9 cellular contexts compared by ENCODE assay signal in genomic region chr1:197912739-197913494, GRCh38. TPM values are rescaled to one million over a fixed set of nuclear protein-coding genes. Genes with fewer than 3 reads are reported as not detected.
DNase-seq lines count a peak whose midpoint lies in the region; ATAC-seq and TF ChIP-seq lines count a peak whose summit lies in the region.
"Had no signal": no experiment of that assay in that cellular context is flagged by ENCODE, and none has a peak within 500 bp of the region (broad histone marks: within the 10 kb centered on the region; RNA-seq: fewer than 3 reads in every experiment).

No MANE protein-coding gene starts in this region.

- CTCF ChIA-PET in RWPE1 (lab: Yijun Ruan, JAX) = interaction anchor here (0.7 to 1.0 kb wide), 3 partner anchors 11 to 966 kb away, joined by 3 to 4 read pairs (median 3); no protein-coding TSS in a partner anchor

- peaks cover 10 to 27% of the 10 kb centered on the region in 2 donors for H3K36me3 Mint-ChIP-seq in CD14-positive monocyte
- H3K36me3 Mint-ChIP-seq in GM23338 (ENCODE audit: low read depth) = no peaks in the 10 kb centered on the region
- no peaks in the 10 kb centered on the region for H3K36me3 Mint-ChIP-seq in brain
- H3K36me3 Mint-ChIP-seq in naive thymus-derived CD8-positive, alpha-beta T cell = peaks cover 0 to 9% (median 0%) of the 10 kb centered on the region in 3 donors

- H3K9me3 ChIP-seq in SJCRH30 (replicated peaks) = no peaks in the 10 kb centered on the region

- peaks cover 0 to 40% (median 27%) of the 10 kb centered on the region in 7 donors for H3K9me3 Mint-ChIP-seq in CD14-positive monocyte
- peaks cover 2% of the 10 kb centered on the region for H3K9me3 Mint-ChIP-seq in GM23338
- H3K9me3 Mint-ChIP-seq in brain = peaks cover 0 to 6% (median 0%) of the 10 kb centered on the region in 5 experiments
- H3K9me3 Mint-ChIP-seq in naive thymus-derived CD8-positive, alpha-beta T cell = peaks cover 0 to 6% (median 0%) of the 10 kb centered on the region in 9 donors

- ATAC-seq in GM23338 = peak; percentile 2
- ATAC-seq in naive thymus-derived CD8-positive, alpha-beta T cell = no peak

- peaks cover 17% of the 10 kb centered on the region for H4K20me1 ChIP-seq in GM23338 (replicated peaks; ENCODE audit: insufficient read depth)

- H3K4me2 ChIP-seq in GM23338 = peak overlapping the region; percentile 92

- H3K27me3 ChIP-seq in GM23338 (ENCODE audit: insufficient read depth) (peaks cover 100% of the 10 kb centered on the region), SJCRH30 (no peaks in the 10 kb centered on the region)

- H3K27ac Mint-ChIP-seq in CD14-positive monocyte (no peak overlapping the region), GM23338 (no peak overlapping the region), brain (peak overlapping the region in 3 of 5 experiments; percentile 63 to 96 (median 69))
- H3K27ac Mint-ChIP-seq in naive thymus-derived CD8-positive, alpha-beta T cell = no peak overlapping the region

- H2AFZ ChIP-seq in GM23338 = peak overlapping the region; percentile 81; the same call in 1 of the 2 replicates

- DNase-seq in CD14-positive monocyte (ENCODE audit: low spot score) (no peak), GM23338 (ENCODE audit: low spot score) (peak; percentile 46), SJCRH30 (no peak), NCI-H526 (lab: John Stamatoyannopoulos, UW) (no peak), RWPE1 (ENCODE audit: low spot score) (no peak)
- no peak for DNase-seq in naive thymus-derived CD8-positive, alpha-beta T cell
- DNase-seq in activated effector memory CD4-positive, alpha-beta T cell treated with anti-CD3 and anti-CD28 coated beads, Interleukin-2, amount 50 U/mL, for 16 hours = no peak
- DNase-seq: stimulated activated CD4-positive, alpha-beta T cell treated with anti-CD3 and anti-CD28 coated beads, Interleukin-4, amount 100 ng/mL, for 24 hours had no signal

- peaks cover 63% of the 10 kb centered on the region for H3F3A ChIP-seq in GM23338 (replicated peaks; ENCODE audit: low read depth)

- TF ChIP-seq CTCF in CD14-positive monocyte (IDR thresholded peaks at IDR 0.05) (no peak), GM23338 (conservative IDR thresholded peaks at IDR 0.05; ENCODE audit: low read depth in 2 of 2) (no peak), brain (conservative IDR thresholded peaks at IDR 0.05) (no peak), RWPE1 (conservative IDR thresholded peaks at IDR 0.05; ENCODE audit: low read depth) (no peak)

- peaks cover 78% of the 10 kb centered on the region for H3K4me1 Mint-ChIP-seq in CD14-positive monocyte
- peaks cover 81% of the 10 kb centered on the region for H3K4me1 Mint-ChIP-seq in GM23338
- peaks cover 86% of the 10 kb centered on the region for H3K4me1 Mint-ChIP-seq in brain
- H3K4me1 Mint-ChIP-seq in naive thymus-derived CD8-positive, alpha-beta T cell = peaks cover 54 to 93% (median 83%) of the 10 kb centered on the region in 4 donors

- H3K36me3 ChIP-seq in GM23338 (ENCODE audit: insufficient read depth) (no peaks in the 10 kb centered on the region), SJCRH30 (no peaks in the 10 kb centered on the region)

- intact Hi-C loops in CD14-positive monocyte (cut with micrococcal nuclease) = loop anchor here in 1 of 2 donors (10.0 kb wide), 1 partner anchor 298 kb away; no protein-coding TSS in a partner anchor

- H3K4me3 Mint-ChIP-seq in CD14-positive monocyte (peak overlapping the region; percentile 67 to 93), GM23338 (peak overlapping the region; percentile 72), brain (peak overlapping the region; percentile 84 to 92 (median 86))
- H3K4me3 Mint-ChIP-seq in naive thymus-derived CD8-positive, alpha-beta T cell = peak overlapping the region in 9 of 10 donors; percentile 42 to 94 (median 79)

- no peaks in the 10 kb centered on the region for H3K79me2 ChIP-seq in GM23338 (replicated peaks; ENCODE audit: insufficient read depth)

- no peak overlapping the region for H3K27ac ChIP-seq in GM23338 (ENCODE audit: low read depth)
- no peak overlapping the region for H3K27ac ChIP-seq in SJCRH30
- H3K27ac ChIP-seq in RWPE1 = no peak overlapping the region

- H3K27me3 Mint-ChIP-seq in CD14-positive monocyte (ENCODE audit: low read depth in 3 of 3) (peaks cover 99 to 100% (median 99%) of the 10 kb centered on the region in 3 donors), GM23338 (ENCODE audit: insufficient read depth, low read depth, poor library complexity) (peaks cover 100% of the 10 kb centered on the region), brain (peaks cover 100% of the 10 kb centered on the region)
- H3K27me3 Mint-ChIP-seq in naive thymus-derived CD8-positive, alpha-beta T cell = peaks cover 63 to 100% (median 90%) of the 10 kb centered on the region in 5 donors

- H3K4me1 ChIP-seq in GM23338 (ENCODE audit: insufficient read depth) (peaks cover 85% of the 10 kb centered on the region), SJCRH30 (no peaks in the 10 kb centered on the region)

- POLR2A ChIA-PET in naive thymus-derived CD8-positive, alpha-beta T cell (lab: Charles Lee) = interaction anchor here (3.1 kb wide), 1 partner anchor 10 kb away, joined by 12 read pairs; the partner anchor contains the start of gene C1orf53
- POLR2A ChIA-PET in RWPE1 (lab: Yijun Ruan, JAX; ENCODE audit: low non-redundant PET) = no interaction called here

- H3K4me3 ChIP-seq in GM23338 (peak overlapping the region; percentile 60), SJCRH30 (no peak overlapping the region)

- no peaks in the 10 kb centered on the region for H3K9me2 ChIP-seq in GM23338 (ENCODE audit: insufficient read depth)

TF ChIP-seq in GM23338, 12 proteins besides CTCF, POLR2A, EP300 and RAD21 (continues in another document):
- TF ChIP-seq STAT1 (IDR thresholded peaks at IDR 0.05; ENCODE audit: unreplicated experiment) (no peak), ETS1 (IDR thresholded peaks at IDR 0.05) (no peak), POLR2AphosphoS5 (IDR thresholded peaks at IDR 0.05; ENCODE audit: low read depth) (no peak)

RNA-seq across cellular contexts. Expression of gene LHX9, which starts 4.3 kb away (rescaled TPM):
- polyA plus RNA-seq in CD14-positive monocyte (not detected), GM23338 (2016; fragmentation: Nextera tagmentation; extraction: Ambion mirVana) (0.23 TPM in 1 of 2 replicates, not detected in the other), brain (ENCODE audit: insufficient read depth, low read depth, low replicate concordance) (not detected)
- total RNA-seq in GM23338 (2014; rRNA removed; shearing (Covaris generic)) = not detected in 2 replicates
- total RNA-seq in naive thymus-derived CD8-positive, alpha-beta T cell = not detected
- not detected for polyA plus RNA-seq in naive thymus-derived CD8-positive, alpha-beta T cell
- 0.33 and 0.93 TPM in 2 replicates for total RNA-seq in SJCRH30 (2014; rRNA removed; shearing (Covaris generic))

RNA-seq across cellular contexts. Expression of gene C1orf53, which starts 10.5 kb away (rescaled TPM):
- polyA plus RNA-seq in CD14-positive monocyte (1 to 10 TPM; 5.6 to 8.3 TPM), GM23338 (2016; fragmentation: Nextera tagmentation; extraction: Ambion mirVana) (3.8 and 4.1 TPM in 2 replicates), brain (ENCODE audit: insufficient read depth, low read depth, low replicate concordance) (2.3 TPM)
- 2.7 TPM in 1 of 2 replicates, not detected in the other for total RNA-seq in GM23338 (2014; rRNA removed; shearing (Covaris generic))
- not detected for total RNA-seq in naive thymus-derived CD8-positive, alpha-beta T cell
- polyA plus RNA-seq in naive thymus-derived CD8-positive, alpha-beta T cell = 1 to 10 TPM in 2 of 3 donors, not detected in 1; 1.4 to 2.7 TPM
- 2.5 and 2.6 TPM in 2 replicates for total RNA-seq in SJCRH30 (2014; rRNA removed; shearing (Covaris generic))

Comparison
In these comparisons a context has a peak if more than half of its experiments do, and no peak if none do; other contexts are left out.
1. H3K27ac Mint-ChIP-seq: peak in brain (3 of 5); none in CD14-positive monocyte (0 of 7), GM23338 (single experiment) and naive thymus-derived CD8-positive, alpha-beta T cell (0 of 10).
2. Peak in every context shown above with its lines, with median percentiles within 50 percentile points of each other: H3K4me3 Mint-ChIP-seq.